28 cellular contexts compared by ENCODE assay signal in the genomic region with DNA sequence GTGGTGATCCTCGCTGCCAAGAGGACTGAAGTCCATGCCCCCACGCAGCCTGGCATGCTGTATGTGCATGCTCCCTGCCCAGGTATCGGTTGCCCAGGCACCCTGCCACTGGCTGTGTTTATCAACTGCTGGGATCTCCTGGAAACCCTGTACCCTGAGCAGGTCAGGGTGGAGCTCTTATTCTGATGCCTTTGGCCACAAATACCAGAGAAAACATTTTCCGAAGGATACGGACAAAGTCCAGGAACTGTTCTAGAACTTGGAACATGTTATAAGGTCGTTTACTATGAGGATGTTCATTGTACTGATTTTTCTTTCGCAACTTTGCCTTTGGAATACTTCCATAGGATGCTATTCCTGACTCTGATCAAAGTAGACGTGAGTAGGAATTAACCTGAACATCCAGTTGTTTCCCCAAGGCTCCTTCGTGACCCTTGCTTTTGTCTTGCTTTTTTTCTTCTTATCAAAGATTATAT.
"Had no signal": no experiment of that assay in that cellular context is flagged by ENCODE, and none has a peak within 500 bp of the region (broad histone marks: within the 10 kb centered on the region; RNA-seq: fewer than 3 reads in every experiment).

No MANE protein-coding gene starts in this region.

- H3K27ac ChIP-seq: foreskin keratinocyte, tibial artery, VCaP had no signal

- DNase-seq: activated CD4-positive, alpha-beta memory T cell treated with anti-CD3 and anti-CD28 coated beads, Interleukin-2, amount 10 ng/mL, durations not matched to agents 7 days and 5 days; activated CD4-positive, alpha-beta T cell treated with anti-CD3 and anti-CD28 coated beads, Interleukin-2, amount 10 ng/mL, durations not matched to agents 24 days and 14 days; activated CD8-positive, alpha-beta memory T cell treated with anti-CD3 and anti-CD28 coated beads, Interleukin-2, amount 10 ng/mL, durations not matched to agents 7 days and 5 days; activated gamma-delta T cell treated with Interleukin-2 at 50 U/mL for 16 hours; activated T-cell treated with anti-CD3 and anti-CD28 coated beads for 4 hours; anterior cingulate cortex; caudate nucleus; dermis blood vessel endothelial cell; effector CD8-positive, alpha-beta T cell; erythroblast; foreskin keratinocyte; left ventricle myocardium superior; mesenchymal stem cell; naive B cell; occipital lobe; posterior cingulate gyrus; stimulated activated CD4-positive, alpha-beta T cell treated with anti-CD3 and anti-CD28 coated beads, Interleukin-12 subunit alpha, Interleukin-12 subunit beta, amount 100 ng/mL, for 4 hours; stimulated activated CD4-positive, alpha-beta T cell treated with anti-CD3 and anti-CD28 coated beads, Interleukin-4, amount 100 ng/mL, for 4 hours; stimulated activated naive CD8-positive, alpha-beta T cell treated with anti-CD3 and anti-CD28 coated beads, Interleukin-15, Interleukin-2, amounts not matched to agents 100 U/mL and 50 U/mL, for 24 hours; substantia nigra; T-cell; tibial artery had no signal

- H3K27me3 ChIP-seq: foreskin keratinocyte, tibial artery had no signal

- H3K4me3 Mint-ChIP-seq: activated CD4-positive, alpha-beta memory T cell treated with anti-CD3 and anti-CD28 coated beads, Interleukin-2, amount 10 ng/mL, durations not matched to agents 7 days and 5 days; activated CD4-positive, alpha-beta T cell treated with anti-CD3 and anti-CD28 coated beads, Interleukin-2, amount 10 ng/mL, durations not matched to agents 24 days and 14 days; activated CD8-positive, alpha-beta memory T cell treated with anti-CD3 and anti-CD28 coated beads, Interleukin-2, amount 10 ng/mL, durations not matched to agents 7 days and 5 days; activated naive CD4-positive, alpha-beta T cell treated with anti-CD3 and anti-CD28 coated beads, Interleukin-2, amount 50 U/mL, for 24 hours; brain; naive B cell; neural crest cell; T-cell; T-helper 2 cell treated with Interferon-gamma antibody and Interleukin-4, amounts not matched to agents 5 μg/mL and 100 μg/mL, for 36 hours had no signal

- H3K9me3 Mint-ChIP-seq: activated CD4-positive, alpha-beta memory T cell treated with anti-CD3 and anti-CD28 coated beads, Interleukin-2, amount 10 ng/mL, durations not matched to agents 7 days and 5 days; activated CD4-positive, alpha-beta T cell treated with anti-CD3 and anti-CD28 coated beads, Interleukin-2, amount 10 ng/mL, durations not matched to agents 24 days and 14 days; activated naive CD4-positive, alpha-beta T cell treated with anti-CD3 and anti-CD28 coated beads, Interleukin-2, amount 50 U/mL, for 24 hours; brain; naive B cell; neural crest cell; T-cell; T-helper 2 cell treated with Interferon-gamma antibody and Interleukin-4, amounts not matched to agents 5 μg/mL and 100 μg/mL, for 36 hours had no signal

- H3K4me1 ChIP-seq: tibial artery had no signal

- ATAC-seq: activated CD4-positive, CD25-positive, alpha-beta regulatory T cell treated with anti-CD3 and anti-CD28 coated beads, Interleukin-2, amount 50 U/mL, for 24 hours; activated CD8-positive, alpha-beta memory T cell treated with anti-CD3 and anti-CD28 coated beads, Interleukin-2, amount 10 ng/mL, durations not matched to agents 7 days and 5 days; foreskin keratinocyte; left ventricle myocardium superior; stimulated activated naive CD8-positive, alpha-beta T cell treated with anti-CD3 and anti-CD28 coated beads, Interleukin-15, Interleukin-2, amounts not matched to agents 100 U/mL and 50 U/mL, for 24 hours; T-cell had no signal

- H3K27ac Mint-ChIP-seq: activated CD4-positive, alpha-beta memory T cell treated with anti-CD3 and anti-CD28 coated beads, Interleukin-2, amount 10 ng/mL, durations not matched to agents 7 days and 5 days; activated CD4-positive, alpha-beta T cell treated with anti-CD3 and anti-CD28 coated beads, Interleukin-2, amount 10 ng/mL, durations not matched to agents 24 days and 14 days; activated CD8-positive, alpha-beta memory T cell treated with anti-CD3 and anti-CD28 coated beads, Interleukin-2, amount 10 ng/mL, durations not matched to agents 7 days and 5 days; activated naive CD4-positive, alpha-beta T cell treated with anti-CD3 and anti-CD28 coated beads, Interleukin-2, amount 50 U/mL, for 24 hours; brain; T-cell; T-helper 2 cell treated with Interferon-gamma antibody and Interleukin-4, amounts not matched to agents 5 μg/mL and 100 μg/mL, for 36 hours had no signal

- H3K4me3 ChIP-seq: tibial artery had no signal

- H3K9me3 ChIP-seq: tibial artery had no signal

- H3K36me3 ChIP-seq: tibial artery had no signal

- H3K36me3 Mint-ChIP-seq: activated CD8-positive, alpha-beta memory T cell treated with anti-CD3 and anti-CD28 coated beads, Interleukin-2, amount 10 ng/mL, durations not matched to agents 7 days and 5 days; activated naive CD4-positive, alpha-beta T cell treated with anti-CD3 and anti-CD28 coated beads, Interleukin-2, amount 50 U/mL, for 24 hours; brain; naive B cell; T-cell had no signal

- H3K27me3 Mint-ChIP-seq: activated CD4-positive, alpha-beta memory T cell treated with anti-CD3 and anti-CD28 coated beads, Interleukin-2, amount 10 ng/mL, durations not matched to agents 7 days and 5 days had no signal

- H3K4me1 Mint-ChIP-seq: activated CD4-positive, alpha-beta memory T cell treated with anti-CD3 and anti-CD28 coated beads, Interleukin-2, amount 10 ng/mL, durations not matched to agents 7 days and 5 days; activated CD4-positive, alpha-beta T cell treated with anti-CD3 and anti-CD28 coated beads, Interleukin-2, amount 10 ng/mL, durations not matched to agents 24 days and 14 days; activated CD8-positive, alpha-beta memory T cell treated with anti-CD3 and anti-CD28 coated beads, Interleukin-2, amount 10 ng/mL, durations not matched to agents 7 days and 5 days; activated naive CD4-positive, alpha-beta T cell treated with anti-CD3 and anti-CD28 coated beads, Interleukin-2, amount 50 U/mL, for 24 hours; brain; naive B cell; neural crest cell; T-cell had no signal
